19 cellular contexts compared by ENCODE assay signal in the genomic region with DNA sequence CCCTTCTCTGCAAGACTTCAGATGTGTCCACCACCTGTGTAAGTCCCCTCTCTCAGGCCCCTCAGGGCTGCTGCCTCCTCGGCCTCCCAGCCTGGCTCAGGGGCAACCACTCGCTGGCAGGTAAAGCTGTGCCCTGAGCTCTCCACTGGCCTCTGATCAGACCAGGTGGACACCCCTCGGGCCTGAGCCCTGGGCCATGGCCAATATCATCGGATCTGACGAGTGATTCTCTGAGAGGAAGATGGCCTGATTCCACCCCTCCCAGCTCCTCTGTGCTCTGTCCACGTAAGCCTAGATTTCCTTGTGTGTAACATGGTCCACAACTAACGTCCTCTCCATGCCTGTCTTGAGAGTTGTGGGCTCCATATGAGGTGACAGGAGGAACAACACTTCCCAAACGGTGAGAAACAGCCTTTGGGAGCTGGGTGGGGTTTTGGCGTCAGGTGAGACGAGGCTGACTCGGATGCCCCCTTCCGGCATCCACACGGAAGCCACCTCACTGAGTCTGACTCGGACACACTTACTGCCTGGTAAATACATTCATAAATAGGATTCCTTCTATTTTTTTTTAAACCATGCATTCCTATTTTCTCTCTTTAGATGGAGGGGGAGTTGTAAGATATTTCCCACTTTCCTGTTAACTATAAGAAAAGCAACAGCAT.
A peak's percentile ranks its signal among the peaks of the same experiment; 100 is the strongest.
DNase-seq lines count a peak whose midpoint lies in the region; ATAC-seq and TF ChIP-seq lines count a peak whose summit lies in the region.
"Had no signal": no experiment of that assay in that cellular context is flagged by ENCODE, and none has a peak within 500 bp of the region (broad histone marks: within the 10 kb centered on the region; RNA-seq: fewer than 3 reads in every experiment).

No MANE protein-coding gene starts in this region.

- intact Hi-C loops in OCI-LY7 (cut with micrococcal nuclease; ENCODE audit: unreplicated experiment): loop anchor here (2.0 to 10.0 kb wide), 3 partner anchors 241 to 791 kb away; a partner anchor contains a TSS

- H3K27me3 Mint-ChIP-seq in activated naive CD8-positive, alpha-beta T cell treated with anti-CD3 and anti-CD28 coated beads for 36 hours: no peaks in the 10 kb centered on the region
- no peaks in the 10 kb centered on the region for H3K27me3 Mint-ChIP-seq in activated naive CD8-positive, alpha-beta T cell treated with anti-CD3 and anti-CD28 coated beads, Interleukin-2, amount 50 U/mL, for 24 hours
- no peaks in the 10 kb centered on the region for H3K27me3 Mint-ChIP-seq in endodermal cell (ENCODE audit: insufficient read depth)
- no peaks in the 10 kb centered on the region for H3K27me3 Mint-ChIP-seq in type B pancreatic cell

- no peaks in the 10 kb centered on the region for H3K9me3 Mint-ChIP-seq in activated naive CD8-positive, alpha-beta T cell treated with anti-CD3 and anti-CD28 coated beads for 36 hours
- H3K9me3 Mint-ChIP-seq in activated naive CD8-positive, alpha-beta T cell treated with anti-CD3 and anti-CD28 coated beads, Interleukin-2, amount 50 U/mL, for 24 hours: no peaks in the 10 kb centered on the region
- H3K9me3 Mint-ChIP-seq in endodermal cell (no peaks in the 10 kb centered on the region), type B pancreatic cell (no peaks in the 10 kb centered on the region)

- H3K4me2 ChIP-seq in OCI-LY7 (ENCODE audit: low read length): peak overlapping the region; percentile 84

- 90 to 91% methylated on average over 11 to 13 of the region's 14 CpGs for WGBS in endodermal cell (ENCODE audit: insufficient coverage in 1 of 2, insufficient read length in 1 of 2), 2 experiments

- no TSS peak for BruUV-seq in OCI-LY7 (replicated peaks; lab: Mats Ljungman, UMichigan)

- no peaks in the 10 kb centered on the region for H3K9me2 ChIP-seq in OCI-LY7 (ENCODE audit: insufficient read depth, low read length)

- ATAC-seq in activated naive CD8-positive, alpha-beta T cell treated with anti-CD3 and anti-CD28 coated beads, Interleukin-2, amount 50 U/mL, for 24 hours: no peak
- no peak for ATAC-seq in GM21360 (IDR thresholded peaks at IDR 0.05; ENCODE audit: unreplicated experiment)
- ATAC-seq: left colon, SK-N-SH treated with all-trans-retinoic acid at 6 μM for 48 hours had no signal

- no peak overlapping the region for H3K9ac ChIP-seq in endodermal cell (ENCODE audit: extremely low read depth, low read length, poor library complexity, severe bottlenecking)

- H3K4me3 ChIP-seq in OCI-LY7 (ENCODE audit: low read depth, low read length, poor library complexity, severe bottlenecking) (peak overlapping the region; percentile 47), endodermal cell (ENCODE audit: low read length) (no peak overlapping the region)
- H3K4me3 ChIP-seq: colonic mucosa had no signal

- DNase-seq in activated naive CD8-positive, alpha-beta T cell treated with anti-CD3 and anti-CD28 coated beads for 36 hours: no peak
- no peak for DNase-seq in activated naive CD8-positive, alpha-beta T cell treated with anti-CD3 and anti-CD28 coated beads, Interleukin-2, amount 50 U/mL, for 24 hours
- DNase-seq in OCI-LY7 (ENCODE audit: low spot score): no peak
- no peak for DNase-seq in endodermal cell
- no peak for DNase-seq in type B pancreatic cell (ENCODE audit: extremely low spot score, unreplicated experiment)
- no peak for DNase-seq in hypothalamus (lab: John Stamatoyannopoulos, UW)
- no peak for DNase-seq in foreskin melanocyte
- DNase-seq: activated naive CD4-positive, alpha-beta T cell treated with Interleukin-2 at 50 U/mL for 16 hours; colonic mucosa; foreskin fibroblast; left colon; midbrain; NCI-H1105 treated with DMSO at 0.1 percent for 48 hours; NCI-H748 treated with DMSO at 0.1 percent for 48 hours; nucleus accumbens; stimulated activated naive CD4-positive, alpha-beta T cell; trophoblast cell had no signal

- H3K36me3 ChIP-seq in OCI-LY7 (ENCODE audit: insufficient read depth, low read length): peaks cover 95% of the 10 kb centered on the region
- peaks cover 16% of the 10 kb centered on the region for H3K36me3 ChIP-seq in endodermal cell (ENCODE audit: control insufficient read depth, insufficient read depth, low read length)
- H3K36me3 ChIP-seq: colonic mucosa had no signal

- H3K4me3 Mint-ChIP-seq in activated naive CD8-positive, alpha-beta T cell treated with anti-CD3 and anti-CD28 coated beads for 36 hours: no peak overlapping the region
- no peak overlapping the region for H3K4me3 Mint-ChIP-seq in activated naive CD8-positive, alpha-beta T cell treated with anti-CD3 and anti-CD28 coated beads, Interleukin-2, amount 50 U/mL, for 24 hours
- H3K4me3 Mint-ChIP-seq in endodermal cell (no peak overlapping the region), type B pancreatic cell (no peak overlapping the region)

- peaks cover 85% of the 10 kb centered on the region for H3K4me1 ChIP-seq in OCI-LY7 (ENCODE audit: insufficient read depth, low read length, poor library complexity, severe bottlenecking)
- no peaks in the 10 kb centered on the region for H3K4me1 ChIP-seq in endodermal cell (ENCODE audit: control insufficient read depth, insufficient read depth, low read length)
- H3K4me1 ChIP-seq: colonic mucosa had no signal

- CTCF ChIA-PET in OCI-LY7 (lab: Charles Lee; ENCODE audit: unreplicated experiment): interaction anchor here (0.7 kb wide), 1 partner anchor 104 kb away, joined by 3 read pairs; no protein-coding TSS in a partner anchor

- peaks cover 32% of the 10 kb centered on the region for H3K36me3 Mint-ChIP-seq in activated naive CD8-positive, alpha-beta T cell treated with anti-CD3 and anti-CD28 coated beads for 36 hours
- peaks cover 40% of the 10 kb centered on the region for H3K36me3 Mint-ChIP-seq in activated naive CD8-positive, alpha-beta T cell treated with anti-CD3 and anti-CD28 coated beads, Interleukin-2, amount 50 U/mL, for 24 hours (ENCODE audit: low read depth)
- H3K36me3 Mint-ChIP-seq in endodermal cell (ENCODE audit: low read depth) (peaks cover 16% of the 10 kb centered on the region), type B pancreatic cell (no peaks in the 10 kb centered on the region)

- peaks cover 12% of the 10 kb centered on the region; the same call in 1 of the 2 replicates for H4K20me1 ChIP-seq in OCI-LY7 (ENCODE audit: insufficient read depth, low read length)

- H3K27ac ChIP-seq in OCI-LY7 (ENCODE audit: low read depth, low read length, poor library complexity, severe bottlenecking) (peak overlapping the region; percentile 95), endodermal cell (ENCODE audit: low read depth, low read length) (no peak overlapping the region)
- H3K27ac ChIP-seq: colonic mucosa had no signal

- POLR2A ChIA-PET in OCI-LY7 (lab: Charles Lee): interaction anchor here (0.6 to 3.2 kb wide), 8 partner anchors 10 to 261 kb away, joined by 3 to 13 read pairs (median 5); a partner anchor contains a TSS

- no peak overlapping the region for H2AFZ ChIP-seq in OCI-LY7 (ENCODE audit: low read length)

- peaks cover 2% of the 10 kb centered on the region for H3K4me1 Mint-ChIP-seq in activated naive CD8-positive, alpha-beta T cell treated with anti-CD3 and anti-CD28 coated beads for 36 hours
- peaks cover 11% of the 10 kb centered on the region for H3K4me1 Mint-ChIP-seq in activated naive CD8-positive, alpha-beta T cell treated with anti-CD3 and anti-CD28 coated beads, Interleukin-2, amount 50 U/mL, for 24 hours
- H3K4me1 Mint-ChIP-seq in endodermal cell (no peaks in the 10 kb centered on the region), type B pancreatic cell (ENCODE audit: unreplicated experiment) (peaks cover 13% of the 10 kb centered on the region)

- H3K27ac Mint-ChIP-seq in activated naive CD8-positive, alpha-beta T cell treated with anti-CD3 and anti-CD28 coated beads for 36 hours: peak overlapping the region; percentile 45
- no peak overlapping the region for H3K27ac Mint-ChIP-seq in activated naive CD8-positive, alpha-beta T cell treated with anti-CD3 and anti-CD28 coated beads, Interleukin-2, amount 50 U/mL, for 24 hours
- H3K27ac Mint-ChIP-seq in endodermal cell (peak overlapping the region; percentile 67), type B pancreatic cell (peak overlapping the region; percentile 18)

- H3K9me3 ChIP-seq in OCI-LY7 (ENCODE audit: low read length) (no peaks in the 10 kb centered on the region), endodermal cell (ENCODE audit: control insufficient read depth, low read length) (no peaks in the 10 kb centered on the region)
- H3K9me3 ChIP-seq: colonic mucosa had no signal

- no peaks in the 10 kb centered on the region for H3K27me3 ChIP-seq in endodermal cell (ENCODE audit: control insufficient read depth, insufficient read depth, low read length, poor library complexity, severe bottlenecking)
- H3K27me3 ChIP-seq: colonic mucosa had no signal

- peaks cover 3% of the 10 kb centered on the region; the same call in 1 of the 2 replicates for H3K79me2 ChIP-seq in OCI-LY7 (ENCODE audit: insufficient read depth, low read depth, low read length)

- TF ChIP-seq CTCF in OCI-LY7 (conservative IDR thresholded peaks at IDR 0.05; ENCODE audit: low read length) (peak; percentile 67; the same call in 1 of the 2 replicates), endodermal cell (conservative IDR thresholded peaks at IDR 0.05) (no peak), type B pancreatic cell (conservative IDR thresholded peaks at IDR 0.05) (no peak)
